Comparison of ENCODE assay signal across 1 cellular context in the genomic region with DNA sequence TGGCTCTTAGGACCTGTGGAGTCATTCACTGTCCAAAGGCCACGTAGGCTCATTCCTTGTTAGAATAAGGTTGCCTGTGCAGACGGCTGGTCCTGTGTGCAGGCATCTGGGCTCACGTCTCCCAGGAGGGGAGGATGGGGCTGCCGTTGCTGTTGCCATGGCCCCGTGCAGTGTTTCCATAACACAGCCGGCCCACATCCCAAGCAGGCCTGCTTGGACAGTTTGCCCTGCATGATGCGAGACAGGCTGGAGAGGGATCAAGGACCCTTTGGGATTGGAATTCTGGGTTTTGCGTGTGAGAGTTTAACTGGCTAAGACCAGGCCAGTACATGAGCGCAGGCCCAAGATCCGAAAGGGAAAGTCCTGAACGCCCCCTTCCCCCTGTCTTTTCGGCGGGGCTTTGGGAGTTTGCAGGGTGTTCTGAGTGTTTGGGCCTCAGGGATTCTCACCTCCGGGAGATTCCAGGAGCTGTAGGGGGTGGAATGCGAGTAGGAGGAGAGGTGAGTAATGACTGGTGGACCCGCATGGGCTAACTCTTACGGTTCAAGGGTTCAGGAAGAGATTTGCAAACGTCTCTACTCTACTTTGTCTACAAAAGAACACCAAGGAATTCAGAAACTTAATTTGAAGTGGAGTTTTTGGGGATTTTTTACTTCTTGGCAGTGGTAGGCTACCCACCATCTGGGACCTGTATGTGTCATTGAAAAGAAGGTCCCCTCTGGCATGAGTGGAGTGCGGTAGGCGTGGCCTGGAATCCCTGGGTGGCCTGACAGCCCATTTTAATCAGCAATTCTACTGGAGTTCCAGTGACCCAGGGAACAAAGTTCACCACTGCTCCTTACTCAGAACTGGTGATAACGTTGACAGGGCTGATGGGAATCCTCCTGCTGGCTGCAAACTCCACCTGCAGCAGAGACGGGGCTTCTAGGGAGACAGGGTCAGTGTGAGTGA.
TF ChIP-seq lines count a peak whose summit lies in the region.

No MANE protein-coding gene starts in this region.

TF ChIP-seq in HepG2, 621 proteins besides CTCF, POLR2A, EP300 and RAD21 (continued from another document and continues in another):
- TF ChIP-seq, protein P1, sequence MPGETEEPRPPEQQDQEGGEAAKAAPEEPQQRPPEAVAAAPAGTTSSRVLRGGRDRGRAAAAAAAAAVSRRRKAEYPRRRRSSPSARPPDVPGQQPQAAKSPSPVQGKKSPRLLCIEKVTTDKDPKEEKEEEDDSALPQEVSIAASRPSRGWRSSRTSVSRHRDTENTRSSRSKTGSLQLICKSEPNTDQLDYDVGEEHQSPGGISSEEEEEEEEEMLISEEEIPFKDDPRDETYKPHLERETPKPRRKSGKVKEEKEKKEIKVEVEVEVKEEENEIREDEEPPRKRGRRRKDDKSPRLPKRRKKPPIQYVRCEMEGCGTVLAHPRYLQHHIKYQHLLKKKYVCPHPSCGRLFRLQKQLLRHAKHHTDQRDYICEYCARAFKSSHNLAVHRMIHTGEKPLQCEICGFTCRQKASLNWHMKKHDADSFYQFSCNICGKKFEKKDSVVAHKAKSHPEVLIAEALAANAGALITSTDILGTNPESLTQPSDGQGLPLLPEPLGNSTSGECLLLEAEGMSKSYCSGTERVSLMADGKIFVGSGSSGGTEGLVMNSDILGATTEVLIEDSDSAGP (CRISPR knock-in tag; IDR thresholded peaks at IDR 0.05; ENCODE audit: borderline replicate concordance) = peak; percentile 47; the same call in 1 of the 2 replicates
- no peak for TF ChIP-seq ZNF354B (CRISPR knock-in tag; IDR thresholded peaks at IDR 0.05)
- TF ChIP-seq ZNF777 (CRISPR knock-in tag; IDR thresholded peaks at IDR 0.05) = no peak
- TF ChIP-seq, protein P2, sequence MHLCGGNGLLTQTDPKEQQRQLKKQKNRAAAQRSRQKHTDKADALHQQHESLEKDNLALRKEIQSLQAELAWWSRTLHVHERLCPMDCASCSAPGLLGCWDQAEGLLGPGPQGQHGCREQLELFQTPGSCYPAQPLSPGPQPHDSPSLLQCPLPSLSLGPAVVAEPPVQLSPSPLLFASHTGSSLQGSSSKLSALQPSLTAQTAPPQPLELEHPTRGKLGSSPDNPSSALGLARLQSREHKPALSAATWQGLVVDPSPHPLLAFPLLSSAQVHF (CRISPR knock-in tag; IDR thresholded peaks at IDR 0.05) = no peak
- no peak; the same call in 1 of the 2 replicates for TF ChIP-seq ZNF441 (CRISPR knock-in tag; IDR thresholded peaks at IDR 0.05; ENCODE audit: borderline replicate concordance)
- no peak for TF ChIP-seq TCF7L2 (IDR thresholded peaks at IDR 0.05; ENCODE audit: low read depth, low read length)
- TF ChIP-seq ZMYM4 (CRISPR knock-in tag; IDR thresholded peaks at IDR 0.05) = no peak
- TF ChIP-seq ZNF496 (CRISPR knock-in tag; IDR thresholded peaks at IDR 0.05; ENCODE audit: insufficient replicate concordance) = no peak
- TF ChIP-seq RXRB (CRISPR knock-in tag; IDR thresholded peaks at IDR 0.05; ENCODE audit: borderline replicate concordance) = no peak
- no peak for TF ChIP-seq ZKSCAN8 (CRISPR knock-in tag; IDR thresholded peaks at IDR 0.05; ENCODE audit: borderline replicate concordance)
- TF ChIP-seq, protein P3, sequence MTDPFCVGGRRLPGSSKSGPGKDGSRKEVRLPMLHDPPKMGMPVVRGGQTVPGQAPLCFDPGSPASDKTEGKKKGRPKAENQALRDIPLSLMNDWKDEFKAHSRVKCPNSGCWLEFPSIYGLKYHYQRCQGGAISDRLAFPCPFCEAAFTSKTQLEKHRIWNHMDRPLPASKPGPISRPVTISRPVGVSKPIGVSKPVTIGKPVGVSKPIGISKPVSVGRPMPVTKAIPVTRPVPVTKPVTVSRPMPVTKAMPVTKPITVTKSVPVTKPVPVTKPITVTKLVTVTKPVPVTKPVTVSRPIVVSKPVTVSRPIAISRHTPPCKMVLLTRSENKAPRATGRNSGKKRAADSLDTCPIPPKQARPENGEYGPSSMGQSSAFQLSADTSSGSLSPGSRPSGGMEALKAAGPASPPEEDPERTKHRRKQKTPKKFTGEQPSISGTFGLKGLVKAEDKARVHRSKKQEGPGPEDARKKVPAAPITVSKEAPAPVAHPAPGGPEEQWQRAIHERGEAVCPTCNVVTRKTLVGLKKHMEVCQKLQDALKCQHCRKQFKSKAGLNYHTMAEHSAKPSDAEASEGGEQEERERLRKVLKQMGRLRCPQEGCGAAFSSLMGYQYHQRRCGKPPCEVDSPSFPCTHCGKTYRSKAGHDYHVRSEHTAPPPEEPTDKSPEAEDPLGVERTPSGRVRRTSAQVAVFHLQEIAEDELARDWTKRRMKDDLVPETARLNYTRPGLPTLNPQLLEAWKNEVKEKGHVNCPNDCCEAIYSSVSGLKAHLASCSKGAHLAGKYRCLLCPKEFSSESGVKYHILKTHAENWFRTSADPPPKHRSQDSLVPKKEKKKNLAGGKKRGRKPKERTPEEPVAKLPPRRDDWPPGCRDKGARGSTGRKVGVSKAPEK (CRISPR knock-in tag; IDR thresholded peaks at IDR 0.05; ENCODE audit: borderline replicate concordance) = no peak
- TF ChIP-seq ZNF337 (CRISPR knock-in tag; IDR thresholded peaks at IDR 0.05; ENCODE audit: borderline replicate concordance, low read depth) = no peak
- TF ChIP-seq KLF12 (CRISPR knock-in tag; IDR thresholded peaks at IDR 0.05; ENCODE audit: borderline replicate concordance) = no peak
- no peak for TF ChIP-seq ZNF343 (CRISPR knock-in tag; IDR thresholded peaks at IDR 0.05)
- no peak for TF ChIP-seq ZNF264 (CRISPR knock-in tag; IDR thresholded peaks at IDR 0.05)
- TF ChIP-seq ZFP82 (CRISPR knock-in tag; IDR thresholded peaks at IDR 0.05; ENCODE audit: borderline replicate concordance) = no peak
- TF ChIP-seq ERF (CRISPR knock-in tag; IDR thresholded peaks at IDR 0.05) = peak; percentile 17; the same call in 1 of the 2 replicates
- TF ChIP-seq ZNF737 (CRISPR knock-in tag; IDR thresholded peaks at IDR 0.05; ENCODE audit: borderline replicate concordance) = no peak
- no peak for TF ChIP-seq KDM5B (CRISPR knock-in tag; IDR thresholded peaks at IDR 0.05; ENCODE audit: borderline replicate concordance)
- TF ChIP-seq, protein P4, sequence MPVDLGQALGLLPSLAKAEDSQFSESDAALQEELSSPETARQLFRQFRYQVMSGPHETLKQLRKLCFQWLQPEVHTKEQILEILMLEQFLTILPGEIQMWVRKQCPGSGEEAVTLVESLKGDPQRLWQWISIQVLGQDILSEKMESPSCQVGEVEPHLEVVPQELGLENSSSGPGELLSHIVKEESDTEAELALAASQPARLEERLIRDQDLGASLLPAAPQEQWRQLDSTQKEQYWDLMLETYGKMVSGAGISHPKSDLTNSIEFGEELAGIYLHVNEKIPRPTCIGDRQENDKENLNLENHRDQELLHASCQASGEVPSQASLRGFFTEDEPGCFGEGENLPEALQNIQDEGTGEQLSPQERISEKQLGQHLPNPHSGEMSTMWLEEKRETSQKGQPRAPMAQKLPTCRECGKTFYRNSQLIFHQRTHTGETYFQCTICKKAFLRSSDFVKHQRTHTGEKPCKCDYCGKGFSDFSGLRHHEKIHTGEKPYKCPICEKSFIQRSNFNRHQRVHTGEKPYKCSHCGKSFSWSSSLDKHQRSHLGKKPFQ (CRISPR knock-in tag; IDR thresholded peaks at IDR 0.05; ENCODE audit: insufficient replicate concordance) = no peak
- no peak for TF ChIP-seq CHCHD3 (CRISPR knock-in tag; IDR thresholded peaks at IDR 0.05)
- 0 out of 2 replicates have a peak, but pooled peaks have one; percentile 46 for TF ChIP-seq FOXK1 (CRISPR knock-in tag; IDR thresholded peaks at IDR 0.05; ENCODE audit: borderline replicate concordance, low read depth)
- TF ChIP-seq KMT2B (CRISPR knock-in tag; IDR thresholded peaks at IDR 0.05) = no peak
- TF ChIP-seq, protein P5, sequence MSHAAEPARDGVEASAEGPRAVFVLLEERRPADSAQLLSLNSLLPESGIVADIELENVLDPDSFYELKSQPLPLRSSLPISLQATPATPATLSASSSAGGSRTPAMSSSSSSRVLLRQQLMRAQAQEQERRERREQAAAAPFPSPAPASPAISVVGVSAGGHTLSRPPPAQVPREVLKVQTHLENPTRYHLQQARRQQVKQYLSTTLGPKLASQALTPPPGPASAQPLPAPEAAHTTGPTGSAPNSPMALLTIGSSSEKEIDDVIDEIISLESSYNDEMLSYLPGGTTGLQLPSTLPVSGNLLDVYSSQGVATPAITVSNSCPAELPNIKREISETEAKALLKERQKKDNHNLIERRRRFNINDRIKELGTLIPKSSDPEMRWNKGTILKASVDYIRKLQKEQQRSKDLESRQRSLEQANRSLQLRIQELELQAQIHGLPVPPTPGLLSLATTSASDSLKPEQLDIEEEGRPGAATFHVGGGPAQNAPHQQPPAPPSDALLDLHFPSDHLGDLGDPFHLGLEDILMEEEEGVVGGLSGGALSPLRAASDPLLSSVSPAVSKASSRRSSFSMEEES (CRISPR knock-in tag; IDR thresholded peaks at IDR 0.05) = no peak
- peak; percentile 31; the same call in 1 of the 2 replicates for TF ChIP-seq ISL2 (CRISPR knock-in tag; IDR thresholded peaks at IDR 0.05)
- no peak for TF ChIP-seq ZBTB1 (CRISPR knock-in tag; IDR thresholded peaks at IDR 0.05; ENCODE audit: borderline replicate concordance)
- no peak for TF ChIP-seq PAX8 (CRISPR knock-in tag; IDR thresholded peaks at IDR 0.05; ENCODE audit: borderline replicate concordance)
- TF ChIP-seq ZNF619 (CRISPR knock-in tag; IDR thresholded peaks at IDR 0.05) = 0 out of 2 replicates have a peak, but pooled peaks have one; percentile 76
- TF ChIP-seq, protein P6, sequence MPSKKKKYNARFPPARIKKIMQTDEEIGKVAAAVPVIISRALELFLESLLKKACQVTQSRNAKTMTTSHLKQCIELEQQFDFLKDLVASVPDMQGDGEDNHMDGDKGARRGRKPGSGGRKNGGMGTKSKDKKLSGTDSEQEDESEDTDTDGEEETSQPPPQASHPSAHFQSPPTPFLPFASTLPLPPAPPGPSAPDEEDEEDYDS (CRISPR knock-in tag; IDR thresholded peaks at IDR 0.05) = no peak
- TF ChIP-seq, protein P7, sequence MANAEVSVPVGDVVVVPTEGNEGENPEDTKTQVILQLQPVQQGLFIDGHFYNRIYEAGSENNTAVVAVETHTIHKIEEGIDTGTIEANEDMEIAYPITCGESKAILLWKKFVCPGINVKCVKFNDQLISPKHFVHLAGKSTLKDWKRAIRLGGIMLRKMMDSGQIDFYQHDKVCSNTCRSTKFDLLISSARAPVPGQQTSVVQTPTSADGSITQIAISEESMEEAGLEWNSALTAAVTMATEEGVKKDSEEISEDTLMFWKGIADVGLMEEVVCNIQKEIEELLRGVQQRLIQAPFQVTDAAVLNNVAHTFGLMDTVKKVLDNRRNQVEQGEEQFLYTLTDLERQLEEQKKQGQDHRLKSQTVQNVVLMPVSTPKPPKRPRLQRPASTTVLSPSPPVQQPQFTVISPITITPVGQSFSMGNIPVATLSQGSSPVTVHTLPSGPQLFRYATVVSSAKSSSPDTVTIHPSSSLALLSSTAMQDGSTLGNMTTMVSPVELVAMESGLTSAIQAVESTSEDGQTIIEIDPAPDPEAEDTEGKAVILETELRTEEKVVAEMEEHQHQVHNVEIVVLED (CRISPR knock-in tag; IDR thresholded peaks at IDR 0.05; ENCODE audit: borderline replicate concordance) = no peak
- TF ChIP-seq, protein P8, sequence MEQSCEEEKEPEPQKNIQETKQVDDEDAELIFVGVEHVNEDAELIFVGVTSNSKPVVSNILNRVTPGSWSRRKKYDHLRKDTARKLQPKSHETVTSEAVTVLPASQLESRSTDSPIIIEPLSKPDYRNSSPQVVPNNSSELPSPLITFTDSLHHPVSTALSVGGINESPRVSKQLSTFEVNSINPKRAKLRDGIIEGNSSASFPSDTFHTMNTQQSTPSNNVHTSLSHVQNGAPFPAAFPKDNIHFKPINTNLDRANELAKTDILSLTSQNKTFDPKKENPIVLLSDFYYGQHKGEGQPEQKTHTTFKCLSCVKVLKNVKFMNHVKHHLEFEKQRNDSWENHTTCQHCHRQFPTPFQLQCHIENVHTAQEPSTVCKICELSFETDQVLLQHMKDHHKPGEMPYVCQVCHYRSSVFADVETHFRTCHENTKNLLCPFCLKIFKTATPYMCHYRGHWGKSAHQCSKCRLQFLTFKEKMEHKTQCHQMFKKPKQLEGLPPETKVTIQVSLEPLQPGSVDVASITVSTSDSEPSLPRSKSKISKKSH (CRISPR knock-in tag; IDR thresholded peaks at IDR 0.05; ENCODE audit: borderline replicate concordance) = no peak
- 0 out of 2 replicates have a peak, but pooled peaks have one; percentile 38 for TF ChIP-seq ZNF772 (CRISPR knock-in tag; IDR thresholded peaks at IDR 0.05)
- TF ChIP-seq, protein P9, sequence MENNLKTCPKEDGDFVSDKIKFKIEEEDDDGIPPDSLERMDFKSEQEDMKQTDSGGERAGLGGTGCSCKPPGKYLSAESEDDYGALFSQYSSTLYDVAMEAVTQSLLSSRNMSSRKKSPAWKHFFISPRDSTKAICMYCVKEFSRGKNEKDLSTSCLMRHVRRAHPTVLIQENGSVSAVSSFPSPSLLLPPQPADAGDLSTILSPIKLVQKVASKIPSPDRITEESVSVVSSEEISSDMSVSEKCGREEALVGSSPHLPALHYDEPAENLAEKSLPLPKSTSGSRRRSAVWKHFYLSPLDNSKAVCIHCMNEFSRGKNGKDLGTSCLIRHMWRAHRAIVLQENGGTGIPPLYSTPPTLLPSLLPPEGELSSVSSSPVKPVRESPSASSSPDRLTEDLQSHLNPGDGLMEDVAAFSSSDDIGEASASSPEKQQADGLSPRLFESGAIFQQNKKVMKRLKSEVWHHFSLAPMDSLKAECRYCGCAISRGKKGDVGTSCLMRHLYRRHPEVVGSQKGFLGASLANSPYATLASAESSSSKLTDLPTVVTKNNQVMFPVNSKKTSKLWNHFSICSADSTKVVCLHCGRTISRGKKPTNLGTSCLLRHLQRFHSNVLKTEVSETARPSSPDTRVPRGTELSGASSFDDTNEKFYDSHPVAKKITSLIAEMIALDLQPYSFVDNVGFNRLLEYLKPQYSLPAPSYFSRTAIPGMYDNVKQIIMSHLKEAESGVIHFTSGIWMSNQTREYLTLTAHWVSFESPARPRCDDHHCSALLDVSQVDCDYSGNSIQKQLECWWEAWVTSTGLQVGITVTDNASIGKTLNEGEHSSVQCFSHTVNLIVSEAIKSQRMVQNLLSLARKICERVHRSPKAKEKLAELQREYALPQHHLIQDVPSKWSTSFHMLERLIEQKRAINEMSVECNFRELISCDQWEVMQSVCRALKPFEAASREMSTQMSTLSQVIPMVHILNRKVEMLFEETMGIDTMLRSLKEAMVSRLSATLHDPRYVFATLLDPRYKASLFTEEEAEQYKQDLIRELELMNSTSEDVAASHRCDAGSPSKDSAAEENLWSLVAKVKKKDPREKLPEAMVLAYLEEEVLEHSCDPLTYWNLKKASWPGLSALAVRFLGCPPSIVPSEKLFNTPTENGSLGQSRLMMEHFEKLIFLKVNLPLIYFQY (CRISPR knock-in tag; IDR thresholded peaks at IDR 0.05; ENCODE audit: borderline replicate concordance) = peak; percentile 36; the same call in 1 of the 2 replicates
- no peak for TF ChIP-seq ZNF780A (CRISPR knock-in tag; IDR thresholded peaks at IDR 0.05)
- no peak for TF ChIP-seq BRCA1 (CRISPR knock-in tag; IDR thresholded peaks at IDR 0.05)
- TF ChIP-seq, protein P10, sequence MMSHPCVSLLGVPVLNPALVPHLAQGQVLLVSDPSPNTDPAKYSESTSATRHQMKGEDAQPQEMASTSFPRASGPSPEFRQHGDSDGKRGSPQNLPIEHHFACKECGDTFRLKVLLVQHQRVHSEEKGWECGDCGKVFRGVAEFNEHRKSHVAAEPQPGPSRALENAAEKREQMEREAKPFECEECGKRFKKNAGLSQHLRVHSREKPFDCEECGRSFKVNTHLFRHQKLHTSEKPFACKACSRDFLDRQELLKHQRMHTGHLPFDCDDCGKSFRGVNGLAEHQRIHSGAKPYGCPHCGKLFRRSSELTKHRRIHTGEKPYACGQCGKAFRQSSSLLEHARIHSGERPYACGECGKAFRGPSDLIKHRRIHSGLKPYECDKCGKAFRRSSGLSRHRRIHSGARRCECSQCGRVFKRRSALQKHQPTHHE (CRISPR knock-in tag; IDR thresholded peaks at IDR 0.05; ENCODE audit: borderline replicate concordance) = no peak
- TF ChIP-seq, protein P11, sequence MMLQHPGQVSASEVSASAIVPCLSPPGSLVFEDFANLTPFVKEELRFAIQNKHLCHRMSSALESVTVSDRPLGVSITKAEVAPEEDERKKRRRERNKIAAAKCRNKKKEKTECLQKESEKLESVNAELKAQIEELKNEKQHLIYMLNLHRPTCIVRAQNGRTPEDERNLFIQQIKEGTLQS (CRISPR knock-in tag; IDR thresholded peaks at IDR 0.05) = no peak
